Comparison of ENCODE assay signal across 8 cellular contexts in genomic region chr15:92820233-92821021, GRCh38.
A peak's percentile ranks its signal among the peaks of the same experiment; 100 is the strongest.
DNase-seq lines count a peak whose midpoint lies in the region; ATAC-seq lines count a peak whose summit lies in the region.

No MANE protein-coding gene starts in this region.

- H3K27me3 ChIP-seq in BLaER1, result no peaks in the 10 kb centered on the region

- H4K20me1 ChIP-seq in BLaER1, result no peaks in the 10 kb centered on the region

- H3K4me3 ChIP-seq in BLaER1, result peak overlapping the region; percentile 66

- peak overlapping the region; percentile 85 for H3K27ac ChIP-seq in BLaER1
- H3K27ac ChIP-seq in cingulate gyrus (ENCODE audit: low read depth, low read length), result peak overlapping the region; percentile 100

- DNase-seq in NCI-H510A treated with DMSO at 0.1 percent for 48 hours (lab: John Stamatoyannopoulos, UW) (peak; percentile 94), left kidney (ENCODE audit: low read depth, low spot score) (peak; percentile 98)
- peak; percentile 84 to 85 for DNase-seq in activated CD4-positive, alpha-beta T cell treated with anti-CD3 and anti-CD28 coated beads for 4 hours
- peak; percentile 82 for DNase-seq in stimulated activated CD4-positive, alpha-beta T cell treated with anti-CD3 and anti-CD28 coated beads, Interleukin-1b, Interleukin-23, amount 100 ng/mL, for 48 hours

- ATAC-seq in GM19324 (IDR thresholded peaks at IDR 0.05; ENCODE audit: low FRiP score, unreplicated experiment) (peak; percentile 88), HG03457 (IDR thresholded peaks at IDR 0.05; ENCODE audit: unreplicated experiment) (peak; percentile 62)

- H3K36me3 ChIP-seq in BLaER1, result no peaks in the 10 kb centered on the region

- H3K9ac ChIP-seq in BLaER1, result peak overlapping the region; percentile 78

- H3K4me2 ChIP-seq in BLaER1, result peak overlapping the region; percentile 96

- no peaks in the 10 kb centered on the region for H3K9me3 ChIP-seq in BLaER1

- peaks cover 63% of the 10 kb centered on the region for H3K4me1 ChIP-seq in BLaER1

Comparison
In these comparisons a context has a peak if more than half of its experiments do, and no peak if none do; other contexts are left out.
1. Peak in every context shown above with its lines: DNase-seq, ATAC-seq, H3K4me3 ChIP-seq and H3K27ac ChIP-seq.